In the genomic region with DNA sequence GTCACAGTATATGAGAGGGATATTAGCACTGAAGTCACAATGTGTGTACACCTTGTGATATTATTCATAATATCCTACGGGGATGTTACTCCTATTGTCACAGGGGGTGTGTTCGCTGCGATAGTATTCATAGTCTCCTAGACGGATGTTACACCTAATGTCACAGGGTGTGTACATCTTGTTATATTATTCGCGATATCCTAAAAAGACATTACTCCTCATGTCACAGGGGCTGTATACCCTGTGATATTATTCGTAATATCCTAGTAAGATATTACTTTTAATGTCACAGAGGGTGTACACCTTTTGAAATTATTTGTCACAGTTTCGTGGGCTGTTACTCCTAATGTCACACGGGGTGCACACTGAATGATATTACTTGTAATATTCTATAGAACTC, we compare ENCODE assay signal across 5 cellular contexts. TPM values are rescaled to one million over a fixed set of nuclear protein-coding genes. Genes with fewer than 3 reads are reported as not detected.
"Had no signal": no experiment of that assay in that cellular context is flagged by ENCODE, and none has a peak within 500 bp of the region (broad histone marks: within the 10 kb centered on the region; RNA-seq: fewer than 3 reads in every experiment).

No MANE protein-coding gene starts in this region.

RNA-seq across cellular contexts. Expression of a gene that starts 25.8 kb away (rescaled TPM):
- total RNA-seq: HepG2, HT-29, HT1080 had no signal
- polyA plus RNA-seq: IgD-negative memory B cell, IMR-90 had no signal
